ENCODE assay signal across 10 cellular contexts in the genomic region with DNA sequence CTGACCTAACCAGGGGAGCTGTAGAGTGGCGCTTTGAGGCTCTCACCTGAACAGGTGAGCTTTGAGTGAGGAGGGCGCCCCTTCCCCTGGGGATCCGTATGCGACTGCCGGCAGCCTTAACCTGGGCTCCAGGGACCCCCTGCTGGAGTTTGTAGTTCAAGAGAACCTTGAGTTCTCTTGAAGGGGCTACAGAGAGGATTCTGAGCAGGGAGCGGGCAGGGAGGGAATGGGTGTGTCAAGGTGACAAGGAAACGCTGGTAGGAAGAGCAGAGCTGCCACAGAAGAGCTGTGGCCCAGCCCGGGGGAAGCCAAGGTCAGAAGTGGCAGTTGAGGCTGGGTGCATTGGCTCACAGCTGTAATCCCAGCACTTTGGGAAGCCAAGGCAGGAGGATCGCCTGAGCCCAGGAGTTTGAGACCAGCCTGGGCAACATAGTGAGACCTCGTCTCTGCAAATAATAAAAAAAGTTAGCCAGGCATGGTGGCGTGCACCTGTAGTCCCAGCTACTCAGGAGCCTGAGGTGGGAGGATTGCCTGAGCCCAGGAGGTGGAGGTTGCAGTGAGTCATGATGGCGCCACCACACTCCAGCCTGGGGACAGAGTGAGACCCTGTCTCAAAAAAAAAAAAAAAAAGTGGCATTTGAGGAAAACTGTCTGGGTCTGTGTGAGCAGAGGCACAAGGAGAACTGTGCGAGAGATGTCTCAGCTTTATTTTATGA. TPM values are rescaled to one million over a fixed set of nuclear protein-coding genes. Genes with fewer than 3 reads are reported as not detected.
DNase-seq lines count a peak whose midpoint lies in the region; ATAC-seq and TF ChIP-seq lines count a peak whose summit lies in the region.
"Had no signal": no experiment of that assay in that cellular context is flagged by ENCODE, and none has a peak within 500 bp of the region (broad histone marks: within the 10 kb centered on the region; RNA-seq: fewer than 3 reads in every experiment).

No MANE protein-coding gene starts in this region.

- H3K4me1 Mint-ChIP-seq in MCF 10A (ENCODE audit: insufficient read depth, unreplicated experiment) (peaks cover 14% of the 10 kb centered on the region), memory B cell (peaks cover 3% of the 10 kb centered on the region)

- no peaks in the 10 kb centered on the region for H3K9me3 Mint-ChIP-seq in MCF 10A (ENCODE audit: unreplicated experiment)
- no peaks in the 10 kb centered on the region for H3K9me3 Mint-ChIP-seq in memory B cell
- H3K9me3 Mint-ChIP-seq: HFFc6 had no signal

- intact Hi-C loops in Right ventricle myocardium inferior (cut with DNase I) (no loop called here), left cardiac atrium (cut with DNase I) (loop anchor here in 1 of 2 donors (5.0 kb wide), 1 partner anchor 61 kb away; the partner anchor contains the start of gene MYO15B), MCF 10A (cut with micrococcal nuclease) (no loop called here)

- peaks cover 13% of the 10 kb centered on the region for H3K36me3 Mint-ChIP-seq in MCF 10A (ENCODE audit: insufficient read depth, unreplicated experiment)
- no peaks in the 10 kb centered on the region for H3K36me3 Mint-ChIP-seq in memory B cell

- no peak for ATAC-seq in Right ventricle myocardium inferior
- ATAC-seq in left cardiac atrium = no peak
- ATAC-seq in memory B cell (ENCODE audit: low read depth) = no peak
- no peak for ATAC-seq in upper lobe of left lung (ENCODE audit: low FRiP score in 2 of 2)
- ATAC-seq in HG02852 (IDR thresholded peaks at IDR 0.05; ENCODE audit: unreplicated experiment) = no peak
- ATAC-seq in GM21825 (IDR thresholded peaks at IDR 0.05; ENCODE audit: unreplicated experiment) = no peak

- no TSS peak for BruUV-seq in MCF 10A (replicated peaks; lab: Mats Ljungman, UMichigan)

- H3K27me3 Mint-ChIP-seq in MCF 10A (ENCODE audit: insufficient read depth, unreplicated experiment) (no peaks in the 10 kb centered on the region), memory B cell (no peaks in the 10 kb centered on the region)

- peaks cover 0 to 8% (median 3%) of the 10 kb centered on the region in 4 donors for H3K36me3 ChIP-seq in upper lobe of left lung

- no peaks in the 10 kb centered on the region for H3K9me3 ChIP-seq in upper lobe of left lung

- POLR2A ChIA-PET in MCF 10A (lab: Yijun Ruan, JAX) = interaction anchor here (0.7 to 4.1 kb wide), 11 partner anchors 9 to 953 kb away, joined by 3 to 54 read pairs (median 4); partner anchors contain the start of gene TSEN54

- DNase-seq in Right ventricle myocardium inferior (ENCODE audit: missing footprints) = peak; percentile 15
- DNase-seq in left cardiac atrium = no peak
- no peak for DNase-seq in MCF 10A (ENCODE audit: unreplicated experiment)
- no peak for DNase-seq in memory B cell (ENCODE audit: low spot score in 2 of 2)
- DNase-seq in upper lobe of left lung = no peak
- no peak for DNase-seq in NCI-H2171 treated with DMSO at 0.1 percent for 48 hours (lab: John Stamatoyannopoulos, UW)
- DNase-seq: HFFc6, NCI-H1436 treated with DMSO at 0.1 percent for 48 hours had no signal

- H3K27ac Mint-ChIP-seq in MCF 10A (ENCODE audit: low read depth, unreplicated experiment) = no peak overlapping the region
- no peak overlapping the region for H3K27ac Mint-ChIP-seq in memory B cell
- H3K27ac Mint-ChIP-seq: HFFc6 had no signal

- peak in 2 of 4 donors; percentile 14 to 17 for TF ChIP-seq POLR2A in upper lobe of left lung (IDR thresholded peaks at IDR 0.05)

- H3K4me3 ChIP-seq in upper lobe of left lung = peak overlapping the region; percentile 53 to 90 (median 73)

- TF ChIP-seq CTCF in MCF 10A (IDR thresholded peaks at IDR 0.05; ENCODE audit: unreplicated experiment) (no peak), upper lobe of left lung (IDR thresholded peaks at IDR 0.05) (no peak)

- no peak for TF ChIP-seq EP300 in upper lobe of left lung (IDR thresholded peaks at IDR 0.05)

- H3K4me3 Mint-ChIP-seq in MCF 10A (ENCODE audit: unreplicated experiment) (peak overlapping the region; percentile 71), memory B cell (peak overlapping the region; percentile 74)
- H3K4me3 Mint-ChIP-seq: HFFc6 had no signal

- peak overlapping the region; percentile 80 to 89 (median 82) for H3K27ac ChIP-seq in upper lobe of left lung

- H3K4me1 ChIP-seq in upper lobe of left lung = peaks cover 17 to 44% (median 31%) of the 10 kb centered on the region in 4 donors

- no peaks in the 10 kb centered on the region for H3K27me3 ChIP-seq in upper lobe of left lung

- CTCF ChIA-PET in MCF 10A (lab: Yijun Ruan, JAX) = interaction anchor here (0.8 to 1.4 kb wide), 3 partner anchors 10 to 132 kb away, joined by 3 to 12 read pairs (median 5); partner anchors contain the start of genes SMIM5 and TSEN54

- 41 to 52% methylated on average over 12 to 13 of the region's 13 CpGs for WGBS in upper lobe of left lung, 2 donors

RNA-seq across cellular contexts. Expression of gene LLGL2, which starts 1.2 kb away (rescaled TPM):
- total RNA-seq in Right ventricle myocardium inferior (4.1 TPM), left cardiac atrium (1 to 10 TPM; 6.8 to 8.7 TPM), MCF 10A (2022) (19.8 and 21.2 TPM in 2 replicates), upper lobe of left lung (100 to 1,000 TPM; 113 to 256 (median 175) TPM)

RNA-seq across cellular contexts. Expression of gene TSEN54, which starts 10.4 kb away (rescaled TPM):
- total RNA-seq in Right ventricle myocardium inferior (6.1 TPM), left cardiac atrium (1 to 10 TPM; 9.0 to 9.5 TPM), MCF 10A (2022) (13.3 and 15.6 TPM in 2 replicates), upper lobe of left lung (100 to 1,000 TPM in 2 of 6 donors, 10 to 100 TPM in 4; 19.5 to 125 (median 31.3) TPM)

RNA-seq across cellular contexts. Expression of gene CASKIN2, which starts 11.4 kb away (rescaled TPM):
- 39.1 TPM for total RNA-seq in Right ventricle myocardium inferior
- 10 to 100 TPM; 37.7 to 60.2 TPM for total RNA-seq in left cardiac atrium
- 19.2 and 19.8 TPM in 2 replicates for total RNA-seq in MCF 10A (2022)
- total RNA-seq in upper lobe of left lung = 100 to 1,000 TPM in 1 of 6 donors, 10 to 100 TPM in 5; 24.1 to 113 (median 48.5) TPM
